Comparison of ENCODE assay signal across 19 cellular contexts in genomic region chr4:98572697-98573096, GRCh38.
DNase-seq lines count a peak whose midpoint lies in the region; ATAC-seq, FAIRE-seq and TF ChIP-seq lines count a peak whose summit lies in the region.
"Had no signal": no experiment of that assay in that cellular context is flagged by ENCODE, and none has a peak within 500 bp of the region (broad histone marks: within the 10 kb centered on the region; RNA-seq: fewer than 3 reads in every experiment).

No MANE protein-coding gene starts in this region.

- H3K4me3 Mint-ChIP-seq in mesothelial cell of epicardium, result no peak overlapping the region
- H3K4me3 Mint-ChIP-seq: activated CD8-positive, alpha-beta memory T cell treated with anti-CD3 and anti-CD28 coated beads, Interleukin-2, amount 10 ng/mL, durations not matched to agents 7 days and 5 days; CD4-positive, alpha-beta T cell had no signal

- H3K4me1 ChIP-seq in small intestine (ENCODE audit: control insufficient read depth in 2 of 2, insufficient read depth in 1 of 2, low read depth in 1 of 2, low read length in 1 of 2), result no peaks in the 10 kb centered on the region

- ATAC-seq in GM18505 (IDR thresholded peaks at IDR 0.05; ENCODE audit: unreplicated experiment), result no peak
- ATAC-seq: activated CD8-positive, alpha-beta memory T cell treated with anti-CD3 and anti-CD28 coated beads, Interleukin-2, amount 10 ng/mL, durations not matched to agents 7 days and 5 days; right cardiac atrium had no signal

- intact Hi-C loops in dorsolateral prefrontal cortex (cut with DNase I), result loop anchor here in 1 of 2 donors (10.0 kb wide), 1 partner anchor 352 kb away; the partner anchor contains the start of gene EIF4E

- no peak for FAIRE-seq in small intestine (lab: Jason Lieb, UNC)

- TF ChIP-seq CTCF in dorsolateral prefrontal cortex (IDR thresholded peaks at IDR 0.05 in 54 of 56, conservative IDR thresholded peaks at IDR 0.05 in 2 of 56; ENCODE audit: low read depth in 1 of 56, partially characterized antibody in 56 of 56) (no peak), mesothelial cell of epicardium (IDR thresholded peaks at IDR 0.05; ENCODE audit: unreplicated experiment) (no peak)

- no peaks in the 10 kb centered on the region for H3K9me3 ChIP-seq in small intestine (ENCODE audit: control insufficient read depth, low read depth)
- H3K9me3 ChIP-seq: neutrophil had no signal

- H3K27ac ChIP-seq in dorsolateral prefrontal cortex, result peak overlapping the region in 35 of 59 donors; percentile 1 to 99 (median 31)
- no peak overlapping the region for H3K27ac ChIP-seq in small intestine (ENCODE audit: low read depth in 1 of 2, low read length in 1 of 2)
- H3K27ac ChIP-seq: neutrophil had no signal

- H3K27me3 Mint-ChIP-seq in mesothelial cell of epicardium (ENCODE audit: low read depth), result no peaks in the 10 kb centered on the region
- H3K27me3 Mint-ChIP-seq: activated CD8-positive, alpha-beta memory T cell treated with anti-CD3 and anti-CD28 coated beads, Interleukin-2, amount 10 ng/mL, durations not matched to agents 7 days and 5 days; CD4-positive, alpha-beta T cell had no signal

- H3K9me3 Mint-ChIP-seq in mesothelial cell of epicardium, result no peaks in the 10 kb centered on the region
- H3K9me3 Mint-ChIP-seq: activated T-helper 2 cell treated with anti-CD3 and anti-CD28 coated beads, Interferon-gamma antibody, Interleukin-2, Interleukin-4, amounts not matched to agents 10 μg/mL and 5 μg/mL and 100 μg/mL, durations not matched to agents 14 hours and 24 hours and 36 hours; CD4-positive, alpha-beta T cell had no signal

- H3K27ac Mint-ChIP-seq in mesothelial cell of epicardium, result no peak overlapping the region
- H3K27ac Mint-ChIP-seq: activated CD8-positive, alpha-beta memory T cell treated with anti-CD3 and anti-CD28 coated beads, Interleukin-2, amount 10 ng/mL, durations not matched to agents 7 days and 5 days; activated T-helper 2 cell treated with anti-CD3 and anti-CD28 coated beads, Interferon-gamma antibody, Interleukin-2, Interleukin-4, amounts not matched to agents 10 μg/mL and 5 μg/mL and 100 μg/mL, durations not matched to agents 14 hours and 24 hours and 36 hours; CD4-positive, alpha-beta T cell had no signal

- no peaks in the 10 kb centered on the region for H3K36me3 ChIP-seq in small intestine (ENCODE audit: control insufficient read depth in 2 of 2, insufficient read depth in 2 of 2, low read length in 2 of 2)
- H3K36me3 ChIP-seq: neutrophil had no signal

- H3K36me3 Mint-ChIP-seq in mesothelial cell of epicardium, result no peaks in the 10 kb centered on the region

- DNase-seq in SIG-M5 treated with dmso at 0.1 percent for 504 hours (lab: John Stamatoyannopoulos, UW; ENCODE audit: unreplicated experiment) (peak; percentile 4), SIG-M5 (lab: John Stamatoyannopoulos, UW) (no peak), NCI-H446 treated with DMSO at 0.1 percent for 48 hours (lab: John Stamatoyannopoulos, UW) (peak; percentile 48), dorsolateral prefrontal cortex (no peak), small intestine (peak; percentile 5), mesothelial cell of epicardium (ENCODE audit: low spot score in 2 of 2, unreplicated experiment in 2 of 2) (no peak)
- DNase-seq in activated naive CD4-positive, alpha-beta T cell treated with Interleukin-2 at 50 U/mL for 16 hours, result no peak
- DNase-seq: activated CD4-positive, alpha-beta T cell treated with anti-CD3 and anti-CD28 coated beads for 1 hour; activated CD8-positive, alpha-beta memory T cell treated with anti-CD3 and anti-CD28 coated beads, Interleukin-2, amount 10 ng/mL, durations not matched to agents 7 days and 5 days; amygdala; CD4-positive, alpha-beta T cell; central memory CD4-positive, alpha-beta T cell; effector memory CD4-positive, alpha-beta T cell; MM.1S; NCI-H1930; right cardiac atrium had no signal

- H3K4me1 Mint-ChIP-seq in mesothelial cell of epicardium, result peaks cover 10% of the 10 kb centered on the region

- H3K4me3 ChIP-seq in dorsolateral prefrontal cortex (no peak overlapping the region), small intestine (ENCODE audit: low read depth in 1 of 2, low read length in 2 of 2) (no peak overlapping the region)

- H3K27me3 ChIP-seq in dorsolateral prefrontal cortex, result no peaks in the 10 kb centered on the region
- no peaks in the 10 kb centered on the region for H3K27me3 ChIP-seq in small intestine (ENCODE audit: control insufficient read depth in 2 of 2, insufficient read depth in 2 of 2, low read length in 2 of 2)
- H3K27me3 ChIP-seq: neutrophil had no signal

- TF ChIP-seq POLR2A in GM18505 (IDR thresholded peaks at IDR 0.05; ENCODE audit: borderline replicate concordance, extremely low read depth, insufficient read depth, insufficient read length), result no peak

- 50 to 66% (median 61%) methylated on average over 2 of the region's 2 CpGs for WGBS in small intestine, 3 donors

Comparison
In these comparisons a context has a peak if more than half of its experiments do, and no peak if none do; other contexts are left out.
1. DNase-seq: peak in SIG-M5 treated with dmso at 0.1 percent for 504 hours (single experiment), NCI-H446 treated with DMSO at 0.1 percent for 48 hours (single experiment) and small intestine (single experiment); none in SIG-M5 (single experiment), dorsolateral prefrontal cortex (0 of 10), mesothelial cell of epicardium (0 of 2) and activated naive CD4-positive, alpha-beta T cell treated with Interleukin-2 at 50 U/mL for 16 hours (single experiment).
2. H3K27ac ChIP-seq: peak in dorsolateral prefrontal cortex (35 of 59); none in small intestine (0 of 2).